In genomic region chr6:33621396-33622388, GRCh38 we compare ENCODE assay signal across 1 cellular context.
TF ChIP-seq lines count a peak whose summit lies in the region.

No MANE protein-coding gene starts in this region.

TF ChIP-seq in HepG2, 621 proteins besides CTCF, POLR2A, EP300 and RAD21 (continues in another document):
- no peak for TF ChIP-seq RELA (CRISPR knock-in tag; IDR thresholded peaks at IDR 0.05)
- peak; percentile 57; the same call in 1 of the 2 replicates for TF ChIP-seq ZNF687 (CRISPR knock-in tag; IDR thresholded peaks at IDR 0.05)
- TF ChIP-seq ZFY (CRISPR knock-in tag; IDR thresholded peaks at IDR 0.05): peak; percentile 23; the same call in 1 of the 2 replicates
- TF ChIP-seq PATZ1 (CRISPR knock-in tag; IDR thresholded peaks at IDR 0.05): peak; percentile 8; the same call in 1 of the 2 replicates
- TF ChIP-seq MTF2 (CRISPR knock-in tag; IDR thresholded peaks at IDR 0.05; ENCODE audit: borderline replicate concordance): peak; percentile 31; the same call in 1 of the 2 replicates
- peak; percentile 64; the same call in 1 of the 2 replicates for TF ChIP-seq NFKB2 (CRISPR knock-in tag; IDR thresholded peaks at IDR 0.05; ENCODE audit: borderline replicate concordance)
- TF ChIP-seq TAF1 (CRISPR knock-in tag; IDR thresholded peaks at IDR 0.05): peak; percentile 27; the same call in 1 of the 2 replicates
- peak; percentile 46 for TF ChIP-seq SAP130 (CRISPR knock-in tag; IDR thresholded peaks at IDR 0.05; ENCODE audit: low read depth)
- TF ChIP-seq PTBP1 (IDR thresholded peaks at IDR 0.05; ENCODE audit: low read depth, low read length, poor library complexity, severe bottlenecking): no peak
- 0 out of 2 replicates have a peak, but pooled peaks have one; percentile 14 for TF ChIP-seq MED13 (CRISPR knock-in tag; IDR thresholded peaks at IDR 0.05)
- no peak for TF ChIP-seq ZNF44 (CRISPR knock-in tag; IDR thresholded peaks at IDR 0.05)
- no peak for TF ChIP-seq ZNF329 (CRISPR knock-in tag; IDR thresholded peaks at IDR 0.05; ENCODE audit: low read depth)
- 0 out of 2 replicates have a peak, but pooled peaks have one; percentile 11 for TF ChIP-seq YEATS4 (CRISPR knock-in tag; IDR thresholded peaks at IDR 0.05; ENCODE audit: borderline replicate concordance)
- TF ChIP-seq, protein P1, sequence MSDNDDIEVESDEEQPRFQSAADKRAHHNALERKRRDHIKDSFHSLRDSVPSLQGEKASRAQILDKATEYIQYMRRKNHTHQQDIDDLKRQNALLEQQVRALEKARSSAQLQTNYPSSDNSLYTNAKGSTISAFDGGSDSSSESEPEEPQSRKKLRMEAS (IDR thresholded peaks at IDR 0.05): peak; percentile 10; the same call in 1 of the 2 replicates
- TF ChIP-seq ZNF777 (CRISPR knock-in tag; IDR thresholded peaks at IDR 0.05): peak; percentile 86
- 0 out of 2 replicates have a peak, but pooled peaks have one; percentile 21 for TF ChIP-seq SP5 (CRISPR knock-in tag; IDR thresholded peaks at IDR 0.05; ENCODE audit: borderline replicate concordance, low read depth)
- no peak; the same call in 1 of the 2 replicates for TF ChIP-seq GFI1 (CRISPR knock-in tag; IDR thresholded peaks at IDR 0.05; ENCODE audit: borderline replicate concordance)
- TF ChIP-seq XBP1 (CRISPR knock-in tag; IDR thresholded peaks at IDR 0.05): no peak
- 0 out of 2 replicates have a peak, but pooled peaks have one; percentile 5 for TF ChIP-seq ZSCAN12 (CRISPR knock-in tag; IDR thresholded peaks at IDR 0.05)
- peak; percentile 32; the same call in 1 of the 2 replicates for TF ChIP-seq RBFOX2 (IDR thresholded peaks at IDR 0.05; ENCODE audit: low read depth, low read length)
- TF ChIP-seq ZNF678 (CRISPR knock-in tag; IDR thresholded peaks at IDR 0.05): no peak
- no peak for TF ChIP-seq TARDBP (CRISPR knock-in tag; IDR thresholded peaks at IDR 0.05)
- TF ChIP-seq, protein P2, sequence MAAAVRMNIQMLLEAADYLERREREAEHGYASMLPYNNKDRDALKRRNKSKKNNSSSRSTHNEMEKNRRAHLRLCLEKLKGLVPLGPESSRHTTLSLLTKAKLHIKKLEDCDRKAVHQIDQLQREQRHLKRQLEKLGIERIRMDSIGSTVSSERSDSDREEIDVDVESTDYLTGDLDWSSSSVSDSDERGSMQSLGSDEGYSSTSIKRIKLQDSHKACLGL (CRISPR knock-in tag; IDR thresholded peaks at IDR 0.05): 0 out of 2 replicates have a peak, but pooled peaks have one; percentile 55
- 0 out of 2 replicates have a peak, but pooled peaks have one; percentile 9 for TF ChIP-seq ATF7-NPFF (CRISPR knock-in tag; IDR thresholded peaks at IDR 0.05; ENCODE audit: low read depth)
- TF ChIP-seq ASH2L (IDR thresholded peaks at IDR 0.05; ENCODE audit: insufficient read length, low read depth, low read length): peak; percentile 27
- TF ChIP-seq ESRRA (CRISPR knock-in tag; IDR thresholded peaks at IDR 0.05; ENCODE audit: low read depth): no peak
- no peak for TF ChIP-seq ZBTB3 (CRISPR knock-in tag; IDR thresholded peaks at IDR 0.05; ENCODE audit: borderline replicate concordance, low read depth)
- TF ChIP-seq, protein P3, sequence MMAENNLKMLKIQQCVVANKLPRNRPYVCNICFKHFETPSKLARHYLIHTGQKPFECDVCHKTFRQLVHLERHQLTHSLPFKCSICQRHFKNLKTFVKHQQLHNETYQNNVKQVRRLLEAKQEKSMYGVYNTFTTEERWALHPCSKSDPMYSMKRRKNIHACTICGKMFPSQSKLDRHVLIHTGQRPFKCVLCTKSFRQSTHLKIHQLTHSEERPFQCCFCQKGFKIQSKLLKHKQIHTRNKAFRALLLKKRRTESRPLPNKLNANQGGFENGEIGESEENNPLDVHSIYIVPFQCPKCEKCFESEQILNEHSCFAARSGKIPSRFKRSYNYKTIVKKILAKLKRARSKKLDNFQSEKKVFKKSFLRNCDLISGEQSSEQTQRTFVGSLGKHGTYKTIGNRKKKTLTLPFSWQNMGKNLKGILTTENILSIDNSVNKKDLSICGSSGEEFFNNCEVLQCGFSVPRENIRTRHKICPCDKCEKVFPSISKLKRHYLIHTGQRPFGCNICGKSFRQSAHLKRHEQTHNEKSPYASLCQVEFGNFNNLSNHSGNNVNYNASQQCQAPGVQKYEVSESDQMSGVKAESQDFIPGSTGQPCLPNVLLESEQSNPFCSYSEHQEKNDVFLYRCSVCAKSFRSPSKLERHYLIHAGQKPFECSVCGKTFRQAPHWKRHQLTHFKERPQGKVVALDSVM (CRISPR knock-in tag; IDR thresholded peaks at IDR 0.05): peak; percentile 90
- no peak for TF ChIP-seq E2F1 (CRISPR knock-in tag; IDR thresholded peaks at IDR 0.05)
- TF ChIP-seq ZGPAT (CRISPR knock-in tag; IDR thresholded peaks at IDR 0.05): peak; percentile 26; the same call in 1 of the 2 replicates
- TF ChIP-seq PHF8 (CRISPR knock-in tag; IDR thresholded peaks at IDR 0.05): peak; percentile 39; the same call in 1 of the 2 replicates
- 0 out of 2 replicates have a peak, but pooled peaks have one; percentile 17 for TF ChIP-seq ZMYM2 (CRISPR knock-in tag; IDR thresholded peaks at IDR 0.05)
- 0 out of 2 replicates have a peak, but pooled peaks have one; percentile 15 for TF ChIP-seq ZBTB7B (CRISPR knock-in tag; IDR thresholded peaks at IDR 0.05)
- TF ChIP-seq ZNF775 (CRISPR knock-in tag; IDR thresholded peaks at IDR 0.05; ENCODE audit: borderline replicate concordance): no peak
- no peak for TF ChIP-seq ZNF33B (CRISPR knock-in tag; IDR thresholded peaks at IDR 0.05)
- TF ChIP-seq, protein P4, sequence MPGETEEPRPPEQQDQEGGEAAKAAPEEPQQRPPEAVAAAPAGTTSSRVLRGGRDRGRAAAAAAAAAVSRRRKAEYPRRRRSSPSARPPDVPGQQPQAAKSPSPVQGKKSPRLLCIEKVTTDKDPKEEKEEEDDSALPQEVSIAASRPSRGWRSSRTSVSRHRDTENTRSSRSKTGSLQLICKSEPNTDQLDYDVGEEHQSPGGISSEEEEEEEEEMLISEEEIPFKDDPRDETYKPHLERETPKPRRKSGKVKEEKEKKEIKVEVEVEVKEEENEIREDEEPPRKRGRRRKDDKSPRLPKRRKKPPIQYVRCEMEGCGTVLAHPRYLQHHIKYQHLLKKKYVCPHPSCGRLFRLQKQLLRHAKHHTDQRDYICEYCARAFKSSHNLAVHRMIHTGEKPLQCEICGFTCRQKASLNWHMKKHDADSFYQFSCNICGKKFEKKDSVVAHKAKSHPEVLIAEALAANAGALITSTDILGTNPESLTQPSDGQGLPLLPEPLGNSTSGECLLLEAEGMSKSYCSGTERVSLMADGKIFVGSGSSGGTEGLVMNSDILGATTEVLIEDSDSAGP (CRISPR knock-in tag; IDR thresholded peaks at IDR 0.05; ENCODE audit: borderline replicate concordance): peak; percentile 63; the same call in 1 of the 2 replicates
- TF ChIP-seq RXRA (CRISPR knock-in tag; IDR thresholded peaks at IDR 0.05): peak; percentile 43; the same call in 1 of the 2 replicates
- peak; percentile 30; the same call in 1 of the 2 replicates for TF ChIP-seq KDM2A (CRISPR knock-in tag; IDR thresholded peaks at IDR 0.05; ENCODE audit: borderline replicate concordance, low read depth)
- TF ChIP-seq, protein P5, sequence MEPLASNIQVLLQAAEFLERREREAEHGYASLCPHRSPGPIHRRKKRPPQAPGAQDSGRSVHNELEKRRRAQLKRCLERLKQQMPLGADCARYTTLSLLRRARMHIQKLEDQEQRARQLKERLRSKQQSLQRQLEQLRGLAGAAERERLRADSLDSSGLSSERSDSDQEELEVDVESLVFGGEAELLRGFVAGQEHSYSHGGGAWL (CRISPR knock-in tag; IDR thresholded peaks at IDR 0.05): 0 out of 2 replicates have a peak, but pooled peaks have one; percentile 18
- peak; percentile 23 for TF ChIP-seq XRCC5 (optimal IDR thresholded peaks at IDR 0.05; ENCODE audit: low read length)
- no peak for TF ChIP-seq CCDC6 (CRISPR knock-in tag; IDR thresholded peaks at IDR 0.05)
- no peak for TF ChIP-seq ARNTL (CRISPR knock-in tag; IDR thresholded peaks at IDR 0.05)
- TF ChIP-seq, protein P6, sequence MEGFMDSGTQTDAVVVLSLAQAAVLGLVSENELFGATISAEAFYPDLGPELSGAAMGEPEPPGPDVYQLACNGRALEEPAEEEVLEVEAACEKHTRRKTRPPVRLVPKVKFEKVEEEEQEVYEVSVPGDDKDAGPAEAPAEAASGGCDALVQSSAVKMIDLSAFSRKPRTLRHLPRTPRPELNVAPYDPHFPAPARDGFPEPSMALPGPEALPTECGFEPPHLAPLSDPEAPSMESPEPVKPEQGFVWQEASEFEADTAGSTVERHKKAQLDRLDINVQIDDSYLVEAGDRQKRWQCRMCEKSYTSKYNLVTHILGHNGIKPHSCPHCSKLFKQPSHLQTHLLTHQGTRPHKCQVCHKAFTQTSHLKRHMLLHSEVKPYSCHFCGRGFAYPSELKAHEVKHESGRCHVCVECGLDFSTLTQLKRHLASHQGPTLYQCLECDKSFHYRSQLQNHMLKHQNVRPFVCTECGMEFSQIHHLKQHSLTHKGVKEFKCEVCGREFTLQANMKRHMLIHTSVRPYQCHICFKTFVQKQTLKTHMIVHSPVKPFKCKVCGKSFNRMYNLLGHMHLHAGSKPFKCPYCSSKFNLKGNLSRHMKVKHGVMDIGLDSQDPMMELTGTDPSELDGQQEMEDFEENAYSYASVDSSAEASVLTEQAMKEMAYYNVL (CRISPR knock-in tag; IDR thresholded peaks at IDR 0.05; ENCODE audit: borderline replicate concordance): 0 out of 2 replicates have a peak, but pooled peaks have one; percentile 49
